ENCODE assay signal across 11 cellular contexts in genomic region chr17:41655611-41656111, GRCh38. TPM values are rescaled to one million over a fixed set of nuclear protein-coding genes. Genes with fewer than 3 reads are reported as not detected.
DNase-seq lines count a peak whose midpoint lies in the region; ATAC-seq and TF ChIP-seq lines count a peak whose summit lies in the region.
"Had no signal": no experiment of that assay in that cellular context is flagged by ENCODE, and none has a peak within 500 bp of the region (broad histone marks: within the 10 kb centered on the region; RNA-seq: fewer than 3 reads in every experiment).

No MANE protein-coding gene starts in this region.

- 26 to 55% methylated on average over 5 to 18 of the region's 18 CpGs for WGBS in body of pancreas, 2 donors

- H3K36me3 Mint-ChIP-seq in GM23338 (ENCODE audit: low read depth) (no peaks in the 10 kb centered on the region), nephron (ENCODE audit: low read depth) (no peaks in the 10 kb centered on the region)
- H3K36me3 Mint-ChIP-seq in activated CD4-positive, alpha-beta memory T cell treated with anti-CD3 and anti-CD28 coated beads, Interleukin-2, amount 10 ng/mL, durations not matched to agents 7 days and 5 days (ENCODE audit: low read depth) = no peaks in the 10 kb centered on the region

- no peaks in the 10 kb centered on the region for H3K79me2 ChIP-seq in GM23338 (replicated peaks; ENCODE audit: insufficient read depth)

- DNase-seq in GM23338 (ENCODE audit: low spot score) = peak; percentile 72
- DNase-seq in body of pancreas = peak; percentile 45 to 73 (median 68)
- DNase-seq in T-helper 2 cell = no peak
- DNase-seq in stimulated activated naive CD4-positive, alpha-beta T cell (lab: John Stamatoyannopoulos, UW) = no peak
- DNase-seq in activated CD4-positive, alpha-beta memory T cell treated with anti-CD3 and anti-CD28 coated beads, Interleukin-2, amount 10 ng/mL, durations not matched to agents 7 days and 5 days = no peak
- DNase-seq: activated CD4-positive, CD25-positive, alpha-beta regulatory T cell; hypothalamus; NCI-H187; tibial artery had no signal

- POLR2A ChIA-PET in activated CD4-positive, alpha-beta memory T cell treated with anti-CD3 and anti-CD28 coated beads, Interleukin-2, amount 10 ng/mL, durations not matched to agents 7 days and 5 days (lab: Charles Lee) = no interaction called here

- no peak overlapping the region for H3K27ac ChIP-seq in GM23338 (ENCODE audit: low read depth)
- H3K27ac ChIP-seq in body of pancreas = peak overlapping the region in 3 of 4 donors; percentile 10 to 69 (median 60)
- H3K27ac ChIP-seq: BLaER1 treated with 17β-estradiol and CSF1 and Interleukin-3, amounts not matched to agents 10 nM and 100 nM; tibial artery had no signal

- H3F3A ChIP-seq in GM23338 (replicated peaks; ENCODE audit: low read depth) = no peaks in the 10 kb centered on the region

- H3K4me3 Mint-ChIP-seq in GM23338 = no peak overlapping the region
- no peak overlapping the region for H3K4me3 Mint-ChIP-seq in nephron
- H3K4me3 Mint-ChIP-seq in activated CD4-positive, alpha-beta memory T cell treated with anti-CD3 and anti-CD28 coated beads, Interleukin-2, amount 10 ng/mL, durations not matched to agents 7 days and 5 days = no peak overlapping the region

- no peaks in the 10 kb centered on the region for H3K36me3 ChIP-seq in GM23338 (ENCODE audit: insufficient read depth)
- H3K36me3 ChIP-seq in body of pancreas (replicated peaks in 1 of 2; ENCODE audit: insufficient read depth in 1 of 2, low read depth in 2 of 2) = no peaks in the 10 kb centered on the region
- H3K36me3 ChIP-seq: BLaER1 treated with 17β-estradiol and CSF1 and Interleukin-3, amounts not matched to agents 10 nM and 100 nM; tibial artery had no signal

- ATAC-seq in GM23338 (peak; percentile 77), body of pancreas (peak; percentile 19)

- no peak for TF ChIP-seq POLR2A in body of pancreas (IDR thresholded peaks at IDR 0.05)

- peaks cover 20% of the 10 kb centered on the region for H3K4me1 Mint-ChIP-seq in GM23338
- H3K4me1 Mint-ChIP-seq in nephron = peaks cover 30% of the 10 kb centered on the region
- H3K4me1 Mint-ChIP-seq in activated CD4-positive, alpha-beta memory T cell treated with anti-CD3 and anti-CD28 coated beads, Interleukin-2, amount 10 ng/mL, durations not matched to agents 7 days and 5 days = no peaks in the 10 kb centered on the region

- CTCF ChIA-PET in activated CD4-positive, alpha-beta memory T cell treated with anti-CD3 and anti-CD28 coated beads, Interleukin-2, amount 10 ng/mL, durations not matched to agents 7 days and 5 days (lab: Charles Lee) = no interaction called here

- H2AFZ ChIP-seq in GM23338 = peak overlapping the region; percentile 90

- no peaks in the 10 kb centered on the region for H3K9me2 ChIP-seq in GM23338 (ENCODE audit: insufficient read depth)

- no peaks in the 10 kb centered on the region for H3K9me3 ChIP-seq in body of pancreas
- H3K9me3 ChIP-seq: BLaER1 treated with 17β-estradiol and CSF1 and Interleukin-3, amounts not matched to agents 10 nM and 100 nM; tibial artery had no signal

- H3K4me2 ChIP-seq in GM23338 = no peak overlapping the region
- H3K4me2 ChIP-seq: BLaER1 treated with 17β-estradiol and CSF1 and Interleukin-3, amounts not matched to agents 10 nM and 100 nM had no signal

- H4K20me1 ChIP-seq in GM23338 (replicated peaks; ENCODE audit: insufficient read depth) = no peaks in the 10 kb centered on the region

- H3K27me3 ChIP-seq in GM23338 (ENCODE audit: insufficient read depth) = no peaks in the 10 kb centered on the region
- no peaks in the 10 kb centered on the region for H3K27me3 ChIP-seq in body of pancreas
- H3K27me3 ChIP-seq: BLaER1 treated with 17β-estradiol and CSF1 and Interleukin-3, amounts not matched to agents 10 nM and 100 nM; tibial artery had no signal

- peaks cover 9% of the 10 kb centered on the region for H3K27me3 Mint-ChIP-seq in GM23338 (ENCODE audit: insufficient read depth, low read depth, poor library complexity)
- H3K27me3 Mint-ChIP-seq in nephron (ENCODE audit: low read depth) = peaks cover 9% of the 10 kb centered on the region
- H3K27me3 Mint-ChIP-seq in activated CD4-positive, alpha-beta memory T cell treated with anti-CD3 and anti-CD28 coated beads, Interleukin-2, amount 10 ng/mL, durations not matched to agents 7 days and 5 days = peaks cover 2% of the 10 kb centered on the region

- intact Hi-C loops in body of pancreas (cut with DNase I) = loop anchor here (5.0 kb wide), 1 partner anchor 743 kb away; no protein-coding TSS in a partner anchor

- no peak overlapping the region; the same call in 1 of the 2 replicates for H3K27ac Mint-ChIP-seq in GM23338
- H3K27ac Mint-ChIP-seq in nephron = peak overlapping the region; percentile 85 to 92 (median 89)
- H3K27ac Mint-ChIP-seq in activated CD4-positive, alpha-beta memory T cell treated with anti-CD3 and anti-CD28 coated beads, Interleukin-2, amount 10 ng/mL, durations not matched to agents 7 days and 5 days = no peak overlapping the region

- H3K4me3 ChIP-seq in GM23338 = no peak overlapping the region
- H3K4me3 ChIP-seq in body of pancreas = no peak overlapping the region
- H3K4me3 ChIP-seq: BLaER1 treated with 17β-estradiol and CSF1 and Interleukin-3, amounts not matched to agents 10 nM and 100 nM; tibial artery had no signal

- no peaks in the 10 kb centered on the region for H3K9me3 Mint-ChIP-seq in GM23338
- H3K9me3 Mint-ChIP-seq in nephron = no peaks in the 10 kb centered on the region
- H3K9me3 Mint-ChIP-seq in activated CD4-positive, alpha-beta memory T cell treated with anti-CD3 and anti-CD28 coated beads, Interleukin-2, amount 10 ng/mL, durations not matched to agents 7 days and 5 days = no peaks in the 10 kb centered on the region

- TF ChIP-seq CTCF in GM23338 (conservative IDR thresholded peaks at IDR 0.05; ENCODE audit: low read depth in 2 of 2) (no peak), body of pancreas (IDR thresholded peaks at IDR 0.05) (no peak), nephron (IDR thresholded peaks at IDR 0.05; ENCODE audit: unreplicated experiment in 3 of 3) (no peak)

- peaks cover 5% of the 10 kb centered on the region for H3K4me1 ChIP-seq in GM23338 (ENCODE audit: insufficient read depth)
- peaks cover 32% of the 10 kb centered on the region for H3K4me1 ChIP-seq in body of pancreas

TF ChIP-seq in GM23338, 12 proteins besides CTCF, POLR2A, EP300 and RAD21:
- TF ChIP-seq POLR2AphosphoS5 (IDR thresholded peaks at IDR 0.05; ENCODE audit: low read depth) (no peak), ETS1 (IDR thresholded peaks at IDR 0.05) (no peak)

RNA-seq across cellular contexts. Expression of gene KRT17, which starts 31.3 kb away (rescaled TPM):
- 0.63 TPM in 1 of 2 replicates, not detected in the other for total RNA-seq in GM23338 (2014; rRNA removed; shearing (Covaris generic))
- polyA plus RNA-seq in GM23338 (2016; fragmentation: Nextera tagmentation; extraction: Ambion mirVana) = 1.8 TPM in 2 replicates
- 1 to 10 TPM; 4.4 to 5.9 TPM for total RNA-seq in body of pancreas
- not detected for total RNA-seq in activated CD4-positive, alpha-beta memory T cell treated with anti-CD3 and anti-CD28 coated beads, Interleukin-2, amount 10 ng/mL, durations not matched to agents 7 days and 5 days

RNA-seq across cellular contexts. Expression of gene EIF1, which starts 33.0 kb away (rescaled TPM):
- 270 and 272 TPM in 2 replicates for total RNA-seq in GM23338 (2014; rRNA removed; shearing (Covaris generic))
- polyA plus RNA-seq in GM23338 (2016; fragmentation: Nextera tagmentation; extraction: Ambion mirVana) = 525 and 603 TPM in 2 replicates
- total RNA-seq in body of pancreas = 100 to 1,000 TPM in 1 of 2 donors, 10 to 100 TPM in 1; 99.5 to 120 TPM
- total RNA-seq in activated CD4-positive, alpha-beta memory T cell treated with anti-CD3 and anti-CD28 coated beads, Interleukin-2, amount 10 ng/mL, durations not matched to agents 7 days and 5 days = 100 to 1,000 TPM; 933 to 950 TPM

RNA-seq across cellular contexts. Expression of gene KRT16, which starts 43.1 kb away (rescaled TPM):
- not detected in 2 replicates for total RNA-seq in GM23338 (2014; rRNA removed; shearing (Covaris generic))
- not detected in 2 replicates for polyA plus RNA-seq in GM23338 (2016; fragmentation: Nextera tagmentation; extraction: Ambion mirVana)
- total RNA-seq in body of pancreas = 1 to 10 TPM; 1.6 to 4.2 TPM
- not detected for total RNA-seq in activated CD4-positive, alpha-beta memory T cell treated with anti-CD3 and anti-CD28 coated beads, Interleukin-2, amount 10 ng/mL, durations not matched to agents 7 days and 5 days

RNA-seq across cellular contexts. Expression of gene GAST, which starts 56.5 kb away (rescaled TPM):
- not detected in 2 replicates for total RNA-seq in GM23338 (2014; rRNA removed; shearing (Covaris generic))
- not detected in 2 replicates for polyA plus RNA-seq in GM23338 (2016; fragmentation: Nextera tagmentation; extraction: Ambion mirVana)
- not detected for total RNA-seq in body of pancreas
- not detected for total RNA-seq in activated CD4-positive, alpha-beta memory T cell treated with anti-CD3 and anti-CD28 coated beads, Interleukin-2, amount 10 ng/mL, durations not matched to agents 7 days and 5 days

Comparison
In these comparisons a context has a peak if more than half of its experiments do, and no peak if none do; other contexts are left out.
1. DNase-seq: peak in GM23338 (single experiment) and body of pancreas (4 of 4); none in T-helper 2 cell (0 of 5), stimulated activated naive CD4-positive, alpha-beta T cell (0 of 6) and activated CD4-positive, alpha-beta memory T cell treated with anti-CD3 and anti-CD28 coated beads, Interleukin-2, amount 10 ng/mL, durations not matched to agents 7 days and 5 days (single experiment).
2. H3K27ac Mint-ChIP-seq: peak in nephron (3 of 3); none in GM23338 (single experiment) and activated CD4-positive, alpha-beta memory T cell treated with anti-CD3 and anti-CD28 coated beads, Interleukin-2, amount 10 ng/mL, durations not matched to agents 7 days and 5 days (single experiment).